36 cellular contexts compared by ENCODE assay signal in the genomic region with DNA sequence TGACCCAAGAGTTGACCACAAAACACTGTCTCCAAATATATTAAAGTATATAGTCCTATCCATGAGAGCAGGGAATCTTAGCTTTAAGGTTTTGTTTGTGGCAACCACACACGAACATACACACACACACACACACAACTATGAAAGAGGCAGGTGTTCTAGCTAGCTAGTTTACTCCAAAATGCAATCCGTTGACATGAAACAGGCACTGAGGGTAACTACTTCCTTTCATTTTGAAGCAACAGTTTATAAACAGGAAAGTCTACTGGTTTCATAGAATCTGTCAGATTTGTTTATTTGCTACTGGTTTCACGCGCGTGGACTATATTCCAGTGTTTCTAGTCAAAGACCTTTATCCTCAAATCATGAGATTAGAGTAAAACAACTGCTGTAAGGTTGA. TPM values are rescaled to one million over a fixed set of nuclear protein-coding genes. Genes with fewer than 3 reads are reported as not detected.
"Had no signal": no experiment of that assay in that cellular context is flagged by ENCODE, and none has a peak within 500 bp of the region (broad histone marks: within the 10 kb centered on the region; RNA-seq: fewer than 3 reads in every experiment).

No MANE protein-coding gene starts in this region.

- ATAC-seq: left colon; left lung; natural killer cell; right lobe of liver; stimulated activated memory B cell treated with anti-CD40 and anti-IgM and Interleukin-4, amounts not matched to agents 10 μg/mL and 1 μg/mL and 100 μg/mL, for 72 hours; stimulated activated naive CD8-positive, alpha-beta T cell treated with anti-CD3 and anti-CD28 coated beads, Interleukin-15, amount 100 ng/mL, for 72 hours had no signal

- DNase-seq: immature natural killer cell; kidney; left colon; left lung; mesendoderm; naive B cell; natural killer cell; nephron progenitor cell; occipital lobe; ovary; right lobe of liver; stimulated activated CD4-positive, alpha-beta T cell treated with anti-CD3 and anti-CD28 coated beads, Interleukin-1b, Interleukin-23, amount 100 ng/mL, for 48 hours; stimulated activated CD4-positive, alpha-beta T cell treated with anti-CD3 and anti-CD28 coated beads, Interleukin-2, amount 100 ng/mL, for 48 hours; stimulated activated CD4-positive, alpha-beta T cell treated with anti-CD3 and anti-CD28 coated beads, Interleukin-4, amount 100 ng/mL, for 4 hours; stimulated activated CD8-positive, alpha-beta memory T cell treated with anti-CD3 and anti-CD28 coated beads, Interleukin-4, amount 100 ng/mL, for 48 hours; stimulated activated naive CD4-positive, alpha-beta T cell treated with Interleukin-2 at 50 U/mL for 16 hours; stimulated activated naive CD8-positive, alpha-beta T cell treated with anti-CD3 and anti-CD28 coated beads, Interleukin-15, amount 100 ng/mL, for 72 hours; substantia nigra; thyroid gland; transverse colon; upper lobe of left lung had no signal

- H3K36me3 ChIP-seq: left lung, neural progenitor cell, neutrophil, ovary, right atrium auricular region, right lobe of liver, thyroid gland, transverse colon, upper lobe of left lung, vagina had no signal

- H3K9me3 ChIP-seq: left lung, neutrophil, ovary, right atrium auricular region, right lobe of liver, thyroid gland, transverse colon, upper lobe of left lung, vagina had no signal

- H3K4me1 ChIP-seq: left lung, right atrium auricular region, right lobe of liver, thyroid gland, transverse colon, upper lobe of left lung, vagina had no signal

- H3K4me2 ChIP-seq: neural progenitor cell, smooth muscle cell had no signal

- FAIRE-seq: islet of Langerhans, kidney had no signal

- H3K27ac ChIP-seq: left lung, neural progenitor cell, neutrophil, ovary, right atrium auricular region, right lobe of liver, thyroid gland, transverse colon, upper lobe of left lung, vagina had no signal

- H3K4me3 ChIP-seq: left lung, lung, neural progenitor cell, ovary, right atrium auricular region, right lobe of liver, smooth muscle cell, thyroid gland, transverse colon, upper lobe of left lung, vagina had no signal

- H3K27me3 ChIP-seq: neutrophil, ovary, right atrium auricular region, right lobe of liver, thyroid gland, transverse colon, upper lobe of left lung, vagina had no signal

- H3K9ac ChIP-seq: neural progenitor cell had no signal

- H2AFZ ChIP-seq: neural progenitor cell had no signal

RNA-seq across cellular contexts. Expression of gene HTR5A, which starts 14.9 kb away (rescaled TPM):
- total RNA-seq: kidney, left colon, left lung, lower leg skin, lung, mesothelial cell of epicardium, natural killer cell, ovary, progenitor cell of endocrine pancreas, pulmonary artery endothelial cell, renal cortical epithelial cell, right atrium auricular region, right lobe of liver, skeletal muscle tissue, smooth muscle cell, transverse colon, upper lobe of left lung, urinary bladder, vagina had no signal
- polyA plus RNA-seq: immature natural killer cell, lung, ovary, smooth muscle cell, urinary bladder had no signal
